ENCODE assay signal across 21 cellular contexts in genomic region chr6:170461556-170462365, GRCh38.
DNase-seq lines count a peak whose midpoint lies in the region; ATAC-seq and TF ChIP-seq lines count a peak whose summit lies in the region.
"Had no signal": no experiment of that assay in that cellular context is flagged by ENCODE, and none has a peak within 500 bp of the region (broad histone marks: within the 10 kb centered on the region; RNA-seq: fewer than 3 reads in every experiment).

No MANE protein-coding gene starts in this region.

- H3K36me3 ChIP-seq in Loucy (ENCODE audit: insufficient read depth, low read length) (no peaks in the 10 kb centered on the region), psoas muscle (ENCODE audit: insufficient read depth in 1 of 2, low read depth in 1 of 2) (no peaks in the 10 kb centered on the region), A673 (ENCODE audit: insufficient read depth, low read length, poor library complexity, severe bottlenecking) (no peaks in the 10 kb centered on the region)

- H3K4me1 ChIP-seq in Loucy (ENCODE audit: insufficient read depth, low read length, poor library complexity, severe bottlenecking): no peaks in the 10 kb centered on the region
- no peaks in the 10 kb centered on the region for H3K4me1 ChIP-seq in psoas muscle
- H3K4me1 ChIP-seq in A673 (ENCODE audit: insufficient read depth, low read length, poor library complexity, severe bottlenecking): no peaks in the 10 kb centered on the region

- H3K4me3 ChIP-seq in Loucy (ENCODE audit: low read length, poor library complexity, severe bottlenecking): no peak overlapping the region
- H3K4me3 ChIP-seq in psoas muscle: no peak overlapping the region
- no peak overlapping the region for H3K4me3 ChIP-seq in A673 (ENCODE audit: low read depth, low read length, poor library complexity, severe bottlenecking)
- H3K4me3 ChIP-seq: GM23248 had no signal

- POLR2A ChIA-PET in A673 (lab: Charles Lee; ENCODE audit: low non-redundant PET): interaction anchor here (0.5 kb wide), 1 partner anchor 120 kb away, joined by 3 read pairs; no protein-coding TSS in a partner anchor

- H3K9me3 ChIP-seq in Loucy (ENCODE audit: insufficient read depth, low read depth, low read length) (peaks cover 18% of the 10 kb centered on the region), psoas muscle (no peaks in the 10 kb centered on the region), A673 (ENCODE audit: low read depth, low read length, poor library complexity, severe bottlenecking) (peaks cover 6% of the 10 kb centered on the region)

- H3K9me3 Mint-ChIP-seq in activated naive CD4-positive, alpha-beta T cell treated with anti-CD3 and anti-CD28 coated beads, Interleukin-2, amount 50 U/mL, for 24 hours: no peaks in the 10 kb centered on the region
- peaks cover 3% of the 10 kb centered on the region for H3K9me3 Mint-ChIP-seq in activated naive CD4-positive, alpha-beta T cell treated with anti-CD3 and anti-CD28 coated beads for 36 hours

- H3K27me3 Mint-ChIP-seq in activated naive CD4-positive, alpha-beta T cell treated with anti-CD3 and anti-CD28 coated beads, Interleukin-2, amount 50 U/mL, for 24 hours: peaks cover 4% of the 10 kb centered on the region
- peaks cover 3% of the 10 kb centered on the region for H3K27me3 Mint-ChIP-seq in activated naive CD4-positive, alpha-beta T cell treated with anti-CD3 and anti-CD28 coated beads for 36 hours (ENCODE audit: low read depth)

- TF ChIP-seq CTCF in Loucy (conservative IDR thresholded peaks at IDR 0.05; ENCODE audit: low read length) (no peak), psoas muscle (IDR thresholded peaks at IDR 0.05) (no peak), A673 (conservative IDR thresholded peaks at IDR 0.05; ENCODE audit: low read depth, low read length) (no peak)

- peak overlapping the region; percentile 49; the same call in 1 of the 2 replicates for H2AFZ ChIP-seq in Loucy (ENCODE audit: low read length)
- H2AFZ ChIP-seq: GM23248 had no signal

- no peak overlapping the region for H3K4me2 ChIP-seq in Loucy (ENCODE audit: low read depth, low read length, poor library complexity, severe bottlenecking)

- no TSS peak for BruUV-seq in A673 (replicated peaks; lab: Mats Ljungman, UMichigan)

- WGBS in psoas muscle, 3 donors: 82 to 90% (median 84%) methylated on average over 23 of the region's 23 CpGs

- H3K9me2 ChIP-seq in Loucy (replicated peaks; ENCODE audit: low read depth, low read length): no peaks in the 10 kb centered on the region

- H3K27ac ChIP-seq in psoas muscle (no peak overlapping the region), A673 (ENCODE audit: low read depth, low read length, poor library complexity, severe bottlenecking) (no peak overlapping the region)
- H3K27ac ChIP-seq: GM23248 had no signal

- ATAC-seq in psoas muscle (peak in 3 of 4 donors; percentile 14 to 43 (median 26)), HG03565 (IDR thresholded peaks at IDR 0.05; ENCODE audit: unreplicated experiment) (no peak)
- ATAC-seq: Panc1 had no signal

- H3K27ac Mint-ChIP-seq in activated naive CD4-positive, alpha-beta T cell treated with anti-CD3 and anti-CD28 coated beads, Interleukin-2, amount 50 U/mL, for 24 hours: peak overlapping the region; percentile 30
- no peak overlapping the region for H3K27ac Mint-ChIP-seq in activated naive CD4-positive, alpha-beta T cell treated with anti-CD3 and anti-CD28 coated beads for 36 hours

- H3F3A ChIP-seq in Loucy (ENCODE audit: low read depth): peaks cover 9% of the 10 kb centered on the region; the same call in 1 of the 2 replicates

- no peaks in the 10 kb centered on the region for H3K36me3 Mint-ChIP-seq in activated naive CD4-positive, alpha-beta T cell treated with anti-CD3 and anti-CD28 coated beads, Interleukin-2, amount 50 U/mL, for 24 hours
- H3K36me3 Mint-ChIP-seq in activated naive CD4-positive, alpha-beta T cell treated with anti-CD3 and anti-CD28 coated beads for 36 hours (ENCODE audit: low read depth): no peaks in the 10 kb centered on the region

- H3K9ac ChIP-seq in Loucy (ENCODE audit: low read depth, low read length, poor library complexity, severe bottlenecking): no peak overlapping the region
- H3K9ac ChIP-seq: GM23248 had no signal

- intact Hi-C loops in activated naive CD4-positive, alpha-beta T cell treated with anti-CD3 and anti-CD28 coated beads for 36 hours (cut with micrococcal nuclease): no loop called here
- intact Hi-C loops in psoas muscle (cut with DNase I) (no loop called here), A673 (cut with micrococcal nuclease; ENCODE audit: unreplicated experiment) (no loop called here)

- CTCF ChIA-PET in activated naive CD4-positive, alpha-beta T cell treated with anti-CD3 and anti-CD28 coated beads for 36 hours (lab: Charles Lee): interaction anchor here (0.9 kb wide), 1 partner anchor 68 kb away, joined by 3 read pairs; no protein-coding TSS in a partner anchor
- CTCF ChIA-PET in A673 (lab: Charles Lee): no interaction called here

- H3K4me3 Mint-ChIP-seq in activated naive CD4-positive, alpha-beta T cell treated with anti-CD3 and anti-CD28 coated beads, Interleukin-2, amount 50 U/mL, for 24 hours: no peak overlapping the region
- no peak overlapping the region for H3K4me3 Mint-ChIP-seq in activated naive CD4-positive, alpha-beta T cell treated with anti-CD3 and anti-CD28 coated beads for 36 hours

- H3K79me2 ChIP-seq in Loucy (ENCODE audit: insufficient read depth, low read length): no peaks in the 10 kb centered on the region

- no peaks in the 10 kb centered on the region for H4K20me1 ChIP-seq in Loucy (ENCODE audit: insufficient read depth, low read length, poor library complexity, severe bottlenecking)

- H3K27me3 ChIP-seq in Loucy (ENCODE audit: insufficient read depth, low read length, poor library complexity, severe bottlenecking): no peaks in the 10 kb centered on the region
- H3K27me3 ChIP-seq in psoas muscle (ENCODE audit: insufficient read depth in 3 of 3, low read length in 2 of 3): no peaks in the 10 kb centered on the region
- H3K27me3 ChIP-seq in A673 (replicated peaks; ENCODE audit: insufficient read depth, low read depth, low read length, poor library complexity): peaks cover 21% of the 10 kb centered on the region

- DNase-seq in activated naive CD4-positive, alpha-beta T cell treated with anti-CD3 and anti-CD28 coated beads for 36 hours: no peak
- peak; percentile 53 for DNase-seq in islet precursor cell
- DNase-seq in psoas muscle: no peak
- no peak for DNase-seq in NCI-H2171 treated with DMSO at 0.1 percent for 48 hours (lab: John Stamatoyannopoulos, UW)
- DNase-seq in A673 (ENCODE audit: low spot score): no peak
- DNase-seq: 8988T, AML-193, C1 segment of cervical spinal cord, COR-L47, GM23248, HCEC 1CT, IMR-90, MV-4-11, NCI-H345, NCI-H524 treated with DMSO at 0.1 percent for 48 hours, NCI-H82, SIG-M5 had no signal

- peaks cover 13% of the 10 kb centered on the region for H3K4me1 Mint-ChIP-seq in activated naive CD4-positive, alpha-beta T cell treated with anti-CD3 and anti-CD28 coated beads, Interleukin-2, amount 50 U/mL, for 24 hours
- peaks cover 4% of the 10 kb centered on the region for H3K4me1 Mint-ChIP-seq in activated naive CD4-positive, alpha-beta T cell treated with anti-CD3 and anti-CD28 coated beads for 36 hours (ENCODE audit: low read depth)
